9 cellular contexts compared by ENCODE assay signal in the genomic region with DNA sequence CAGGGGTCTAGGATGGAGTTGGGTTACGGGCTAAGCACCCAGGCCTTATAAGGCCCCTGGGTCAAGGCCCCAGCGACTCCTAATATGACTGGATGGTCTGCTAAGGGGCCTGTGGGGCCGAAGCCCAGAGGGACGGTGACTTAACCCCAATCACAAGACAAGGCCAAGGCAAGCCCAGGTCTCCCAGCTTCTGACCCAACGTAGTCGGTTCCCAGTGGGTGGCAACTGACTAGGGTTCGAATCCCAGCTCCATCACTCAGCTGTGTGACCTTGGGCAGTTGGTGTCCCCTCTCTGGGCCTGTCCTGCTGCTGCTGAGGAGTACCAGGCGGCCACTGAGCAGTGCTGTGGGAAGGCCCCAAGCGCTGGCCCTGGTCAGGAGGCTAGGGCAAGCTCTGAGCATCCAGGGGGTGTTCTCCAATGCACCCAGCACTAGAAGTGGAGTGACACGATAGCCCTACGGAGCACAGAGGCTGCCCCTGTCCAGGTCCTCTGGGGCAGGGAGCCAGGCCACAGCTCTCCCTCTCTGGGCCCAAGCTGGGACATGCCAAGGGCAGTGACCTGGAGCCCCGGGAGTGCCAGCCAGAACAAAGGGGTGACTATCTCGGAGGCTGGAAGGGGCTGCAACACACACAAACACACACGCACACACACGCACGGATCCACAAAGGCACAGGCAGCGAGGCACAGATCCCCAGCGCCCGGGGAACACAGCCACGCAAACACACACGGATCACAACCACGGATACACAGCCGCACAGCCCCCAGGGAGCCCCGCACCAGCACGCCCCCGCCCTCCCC. TPM values are rescaled to one million over a fixed set of nuclear protein-coding genes. Genes with fewer than 3 reads are reported as not detected.
DNase-seq lines count a peak whose midpoint lies in the region; ATAC-seq and TF ChIP-seq lines count a peak whose summit lies in the region.
"Had no signal": no experiment of that assay in that cellular context is flagged by ENCODE, and none has a peak within 500 bp of the region (broad histone marks: within the 10 kb centered on the region; RNA-seq: fewer than 3 reads in every experiment).

No MANE protein-coding gene starts in this region.

- POLR2A ChIA-PET in activated B cell treated with CpG ODN at 0.5 μM for 24 hours (lab: Charles Lee): no interaction called here

- H3K27ac ChIP-seq in heart right ventricle: peak overlapping the region; percentile 61 to 93 (median 88)
- peak overlapping the region; percentile 85 for H3K27ac ChIP-seq in psoas muscle

- H3K36me3 Mint-ChIP-seq in activated B cell treated with CpG ODN at 0.5 μM for 24 hours (ENCODE audit: low read depth): no peaks in the 10 kb centered on the region

- peak overlapping the region; percentile 62 for H3K4me3 Mint-ChIP-seq in activated B cell treated with CpG ODN at 0.5 μM for 24 hours
- H3K4me3 Mint-ChIP-seq: T-helper 1 cell treated with Interleukin-12 subunit alpha and Interleukin-12 subunit beta and Interleukin-4 antibody, amounts not matched to agents 30 μg/mL and 1 μg/mL, for 36 hours had no signal

- H3K4me1 ChIP-seq in heart right ventricle (peaks cover 18 to 63% (median 48%) of the 10 kb centered on the region in 9 donors), psoas muscle (peaks cover 41% of the 10 kb centered on the region)

- ATAC-seq in activated B cell treated with CpG ODN at 0.5 μM for 24 hours (ENCODE audit: low read depth) (peak; percentile 28), heart right ventricle (peak; percentile 21 to 52 (median 41)), psoas muscle (peak; percentile 36 to 55 (median 52)), GM18505 (IDR thresholded peaks at IDR 0.05; ENCODE audit: unreplicated experiment) (no peak)

- H3K9me3 ChIP-seq in heart right ventricle (no peaks in the 10 kb centered on the region), psoas muscle (no peaks in the 10 kb centered on the region)

- peak; percentile 35 for DNase-seq in DMS79 (lab: John Stamatoyannopoulos, UW)
- no peak for DNase-seq in activated B cell treated with CpG ODN at 0.5 μM for 24 hours
- peak in 1 of 2 donors; percentile 62 for DNase-seq in heart right ventricle
- peak; percentile 41 to 74 for DNase-seq in psoas muscle
- no peak for DNase-seq in SHP77 treated with DMSO at 0.1 percent for 48 hours (lab: John Stamatoyannopoulos, UW)
- DNase-seq in NK-92 (lab: John Stamatoyannopoulos, UW; ENCODE audit: unreplicated experiment): no peak
- DNase-seq in amniotic stem cell (lab: John Stamatoyannopoulos, UW): no peak

- TF ChIP-seq POLR2A in GM18505 (IDR thresholded peaks at IDR 0.05; ENCODE audit: borderline replicate concordance, extremely low read depth, insufficient read depth, insufficient read length): no peak

- WGBS in heart right ventricle, 2 donors: 18 to 19% methylated on average over 25 to 26 of the region's 26 CpGs
- WGBS in psoas muscle, 3 donors: 11 to 22% (median 14%) methylated on average over 17 to 26 of the region's 26 CpGs

- TF ChIP-seq CTCF in activated B cell treated with CpG ODN at 0.5 μM for 24 hours (IDR thresholded peaks at IDR 0.05) (no peak), heart right ventricle (IDR thresholded peaks at IDR 0.05) (no peak), psoas muscle (IDR thresholded peaks at IDR 0.05) (no peak)

- H3K36me3 ChIP-seq in heart right ventricle (peaks cover 0 to 16% (median 2%) of the 10 kb centered on the region in 9 donors), psoas muscle (ENCODE audit: insufficient read depth in 1 of 2, low read depth in 1 of 2) (peaks cover 0 to 15% of the 10 kb centered on the region in 2 donors)

- CTCF ChIA-PET in activated B cell treated with CpG ODN at 0.5 μM for 24 hours (lab: Charles Lee): interaction anchor here (0.8 to 1.4 kb wide), 2 partner anchors 7 to 14 kb away, joined by 3 to 5 read pairs; no protein-coding TSS in a partner anchor

- no peak overlapping the region for H3K27ac Mint-ChIP-seq in activated B cell treated with CpG ODN at 0.5 μM for 24 hours
- H3K27ac Mint-ChIP-seq: T-helper 1 cell treated with Interleukin-12 subunit alpha and Interleukin-12 subunit beta and Interleukin-4 antibody, amounts not matched to agents 30 μg/mL and 1 μg/mL, for 36 hours had no signal

- no peaks in the 10 kb centered on the region for H3K27me3 Mint-ChIP-seq in activated B cell treated with CpG ODN at 0.5 μM for 24 hours

- peaks cover 0 to 12% (median 0%) of the 10 kb centered on the region in 7 donors for H3K27me3 ChIP-seq in heart right ventricle
- no peaks in the 10 kb centered on the region for H3K27me3 ChIP-seq in psoas muscle (ENCODE audit: insufficient read depth in 3 of 3, low read length in 2 of 3)

- no peaks in the 10 kb centered on the region for H3K9me3 Mint-ChIP-seq in activated B cell treated with CpG ODN at 0.5 μM for 24 hours
- H3K9me3 Mint-ChIP-seq: T-helper 1 cell treated with Interleukin-12 subunit alpha and Interleukin-12 subunit beta and Interleukin-4 antibody, amounts not matched to agents 30 μg/mL and 1 μg/mL, for 36 hours had no signal

- intact Hi-C loops in activated B cell treated with CpG ODN at 0.5 μM for 24 hours (cut with micrococcal nuclease): no loop called here
- intact Hi-C loops in heart right ventricle (cut with DNase I): loop anchor here in 3 of 10 donors (5.0 to 10.0 kb wide), 3 partner anchors 40 to 142 kb away; a partner anchor contains a TSS
- intact Hi-C loops in psoas muscle (cut with DNase I): loop anchor here in 1 of 2 donors (5.0 kb wide), 1 partner anchor 90 kb away; a partner anchor contains a TSS

- H3K4me3 ChIP-seq in heart right ventricle: peak overlapping the region; percentile 50 to 81 (median 69)
- peak overlapping the region; percentile 78 for H3K4me3 ChIP-seq in psoas muscle

- peaks cover 25% of the 10 kb centered on the region for H3K4me1 Mint-ChIP-seq in activated B cell treated with CpG ODN at 0.5 μM for 24 hours

RNA-seq across cellular contexts. Expression of a gene that starts 0.5 kb away (rescaled TPM):
- total RNA-seq in activated B cell treated with CpG ODN at 0.5 μM for 24 hours: 6.9 and 8.1 TPM in 2 replicates
- total RNA-seq in heart right ventricle: 100 to 1,000 TPM; 553 to 918 (median 731) TPM
- polyA plus RNA-seq in heart right ventricle: 1,000 to 10,000 TPM in 1 of 2 donors, 100 to 1,000 TPM in 1; 500 to 1,050 TPM
- total RNA-seq in psoas muscle: 100 to 1,000 TPM; 369 to 854 (median 688) TPM
- 100 to 1,000 TPM; 310 to 845 (median 778) TPM for polyA plus RNA-seq in psoas muscle

RNA-seq across cellular contexts. Expression of a gene that starts 22.4 kb away (rescaled TPM):
- total RNA-seq in activated B cell treated with CpG ODN at 0.5 μM for 24 hours (39.9 and 47.5 TPM in 2 replicates), heart right ventricle (10 to 100 TPM; 32.8 to 52.0 (median 44.7) TPM), psoas muscle (10 to 100 TPM; 20.3 to 26.1 (median 24.4) TPM)
- polyA plus RNA-seq in heart right ventricle (10 to 100 TPM; 33.0 to 40.5 TPM), psoas muscle (10 to 100 TPM; 18.5 to 35.5 (median 31.0) TPM)

RNA-seq across cellular contexts. Expression of a gene that starts 22.5 kb away (rescaled TPM):
- total RNA-seq in activated B cell treated with CpG ODN at 0.5 μM for 24 hours (4.8 and 6.1 TPM in 2 replicates), heart right ventricle (100 to 1,000 TPM in 8 of 10 donors, 10 to 100 TPM in 2; 76.8 to 263 (median 137) TPM), psoas muscle (10 to 100 TPM; 31.7 to 80.4 (median 54.3) TPM)
- polyA plus RNA-seq in heart right ventricle (100 to 1,000 TPM; 199 to 310 TPM), psoas muscle (10 to 100 TPM; 22.1 to 78.1 (median 28.6) TPM)

RNA-seq across cellular contexts. Expression of a gene that starts 39.9 kb away (rescaled TPM):
- 71.3 and 85.4 TPM in 2 replicates for total RNA-seq in activated B cell treated with CpG ODN at 0.5 μM for 24 hours
- total RNA-seq in heart right ventricle: 10 to 100 TPM; 23.2 to 52.9 (median 33.9) TPM
- 10 to 100 TPM; 10.8 to 48.6 TPM for polyA plus RNA-seq in heart right ventricle
- total RNA-seq in psoas muscle: 10 to 100 TPM in 3 of 4 donors, 1 to 10 TPM in 1; 8.9 to 52.6 (median 27.3) TPM
- polyA plus RNA-seq in psoas muscle: 10 to 100 TPM; 14.0 to 31.4 (median 14.8) TPM

RNA-seq across cellular contexts. Expression of a gene that starts 53.6 kb away (rescaled TPM):
- total RNA-seq in activated B cell treated with CpG ODN at 0.5 μM for 24 hours: 1.7 and 1.8 TPM in 2 replicates
- total RNA-seq in heart right ventricle: under 1 TPM in 7 of 10 donors, not detected in 3; 0.25 to 0.59 (median 0.47) TPM
- polyA plus RNA-seq in heart right ventricle: under 1 TPM in 1 of 2 donors, not detected in 1; 0.28 TPM
- total RNA-seq in psoas muscle: under 1 TPM in 2 of 4 donors, not detected in 2; 0.40 to 0.44 TPM
- under 1 TPM in 2 of 3 donors, not detected in 1; 0.05 to 0.12 TPM for polyA plus RNA-seq in psoas muscle

Comparison
In these comparisons a context has a peak if more than half of its experiments do, and no peak if none do; other contexts are left out.
1. DNase-seq: peak in DMS79 (single experiment) and psoas muscle (2 of 2); none in activated B cell treated with CpG ODN at 0.5 μM for 24 hours (single experiment), SHP77 treated with DMSO at 0.1 percent for 48 hours (single experiment), NK-92 (single experiment) and amniotic stem cell (single experiment).
2. RNA of a gene that starts 0.5 kb away (total RNA-seq): 369 to 854 TPM in psoas muscle and 553 to 918 TPM in heart right ventricle; 6.9 to 8.1 TPM in activated B cell treated with CpG ODN at 0.5 μM for 24 hours; every median in the first group is over 10 times any median in the second.